Comparison of ENCODE assay signal across 8 cellular contexts in the genomic region with DNA sequence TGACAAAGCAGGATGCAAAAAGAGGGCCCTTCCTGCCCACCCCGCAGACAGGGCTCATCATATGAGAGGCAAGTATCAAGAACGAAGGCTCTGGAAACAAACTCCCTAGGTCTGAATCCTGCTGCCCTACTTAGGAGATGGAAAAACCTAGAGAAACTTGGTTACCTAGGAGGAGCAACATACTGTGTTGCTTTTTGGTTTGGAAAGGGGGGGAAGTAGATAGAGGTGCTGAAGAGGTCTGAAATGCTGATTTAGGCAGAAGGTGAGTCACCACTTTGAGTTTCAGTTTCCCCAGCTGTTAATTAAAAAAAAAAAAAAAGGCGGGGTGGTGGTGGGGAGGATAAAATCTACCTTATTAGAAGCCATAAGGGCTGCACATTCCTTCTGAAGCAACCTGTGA. TPM values are rescaled to one million over a fixed set of nuclear protein-coding genes. Genes with fewer than 3 reads are reported as not detected.
DNase-seq lines count a peak whose midpoint lies in the region; ATAC-seq and TF ChIP-seq lines count a peak whose summit lies in the region.

No MANE protein-coding gene starts in this region.

- H3K9me3 Mint-ChIP-seq in activated T-helper 17 cell treated with anti-CD3 and anti-CD28 coated beads, Interleukin-2, amount 50 U/mL, for 72 hours = no peaks in the 10 kb centered on the region

- H3K4me1 Mint-ChIP-seq in activated T-helper 17 cell treated with anti-CD3 and anti-CD28 coated beads, Interleukin-2, amount 50 U/mL, for 72 hours = peaks cover 31% of the 10 kb centered on the region

- ATAC-seq in HG03135 (IDR thresholded peaks at IDR 0.05; ENCODE audit: unreplicated experiment) = peak; percentile 42
- ATAC-seq in activated T-helper 17 cell treated with anti-CD3 and anti-CD28 coated beads, Interleukin-2, amount 50 U/mL, for 72 hours (replicated peaks) = peak; percentile 22
- peak in 1 of 4 donors; percentile 29 for ATAC-seq in right lobe of liver
- ATAC-seq in mucosa of descending colon = no peak

- H3K4me3 ChIP-seq in right lobe of liver = peak overlapping the region in 2 of 3 donors; percentile 83 to 90
- no peak overlapping the region for H3K4me3 ChIP-seq in lower leg skin (ENCODE audit: low read depth, poor library complexity, severe bottlenecking)
- no peak overlapping the region for H3K4me3 ChIP-seq in mucosa of descending colon

- intact Hi-C loops in right lobe of liver (cut with DNase I) (no loop called here), lower leg skin (cut with DNase I; ENCODE audit: low total_unique reads) (no loop called here), mucosa of descending colon (cut with DNase I, micrococcal nuclease) (loop anchor here in 1 of 2 donors (10.0 kb wide), 1 partner anchor 54 kb away; no protein-coding TSS in a partner anchor)

- TF ChIP-seq POLR2A in right lobe of liver (IDR thresholded peaks at IDR 0.05) (no peak), lower leg skin (IDR thresholded peaks at IDR 0.05) (no peak)

- peak overlapping the region; percentile 18 to 89 (median 55) for H3K27ac ChIP-seq in right lobe of liver

- peaks cover 0 to 51% (median 23%) of the 10 kb centered on the region in 4 donors for H3K4me1 ChIP-seq in right lobe of liver
- H3K4me1 ChIP-seq in mucosa of descending colon (ENCODE audit: low read depth) = peaks cover 58% of the 10 kb centered on the region

- H3K9me3 ChIP-seq in right lobe of liver (no peaks in the 10 kb centered on the region), mucosa of descending colon (no peaks in the 10 kb centered on the region)

- TF ChIP-seq CTCF in right lobe of liver (IDR thresholded peaks at IDR 0.05) (no peak), lower leg skin (IDR thresholded peaks at IDR 0.05) (no peak), mucosa of descending colon (IDR thresholded peaks at IDR 0.05) (no peak)

- no peak overlapping the region for H3K27ac Mint-ChIP-seq in activated T-helper 17 cell treated with anti-CD3 and anti-CD28 coated beads, Interleukin-2, amount 50 U/mL, for 72 hours

- H3K36me3 ChIP-seq in right lobe of liver (no peaks in the 10 kb centered on the region), mucosa of descending colon (ENCODE audit: low read depth) (no peaks in the 10 kb centered on the region)

- H3K36me3 Mint-ChIP-seq in activated T-helper 17 cell treated with anti-CD3 and anti-CD28 coated beads, Interleukin-2, amount 50 U/mL, for 72 hours (ENCODE audit: low read depth) = peaks cover 7% of the 10 kb centered on the region

- no peaks in the 10 kb centered on the region for H3K27me3 Mint-ChIP-seq in activated T-helper 17 cell treated with anti-CD3 and anti-CD28 coated beads, Interleukin-2, amount 50 U/mL, for 72 hours

- H3K4me3 Mint-ChIP-seq in activated T-helper 17 cell treated with anti-CD3 and anti-CD28 coated beads, Interleukin-2, amount 50 U/mL, for 72 hours = no peak overlapping the region

- no peaks in the 10 kb centered on the region for H3K27me3 ChIP-seq in right lobe of liver

- DNase-seq in activated T-cell treated with anti-CD3 and anti-CD28 coated beads, Interleukin-2, amount 50 U/mL, for 1 hour = peak; percentile 31
- DNase-seq in activated T-cell treated with anti-CD3 and anti-CD28 coated beads for 4 hours (no peak), right lobe of liver (no peak), anterior cingulate cortex (lab: John Stamatoyannopoulos, UW) (no peak), lower leg skin (ENCODE audit: low spot score in 2 of 2) (no peak), mucosa of descending colon (no peak)

- WGBS in right lobe of liver (ENCODE audit: insufficient coverage, low coverage, low lambda C conversion rate, missing lambda C conversion rate) = 46% methylated on average over 3 of the region's 3 CpGs
- WGBS in lower leg skin, 2 donors = 50 to 57% methylated on average over 3 of the region's 3 CpGs

RNA-seq across cellular contexts. Expression of gene N4BP1, which starts 1.5 kb away (rescaled TPM):
- 10 to 100 TPM; 48.1 to 56.8 TPM for total RNA-seq in activated T-helper 17 cell treated with anti-CD3 and anti-CD28 coated beads, Interleukin-2, amount 50 U/mL, for 72 hours
- total RNA-seq in right lobe of liver (10 to 100 TPM; 10.5 to 17.8 (median 12.1) TPM), lower leg skin (100 to 1,000 TPM in 1 of 4 donors, 10 to 100 TPM in 3; 37.6 to 129 (median 66.1) TPM), mucosa of descending colon (10 to 100 TPM; 34.6 to 38.9 (median 37.1) TPM)

Comparison
In these comparisons a context has a peak if more than half of its experiments do, and no peak if none do; other contexts are left out.
1. H3K4me3 ChIP-seq: peak in right lobe of liver (2 of 3); none in lower leg skin (single experiment) and mucosa of descending colon (single experiment).